ENCODE assay signal across 39 cellular contexts in the genomic region with DNA sequence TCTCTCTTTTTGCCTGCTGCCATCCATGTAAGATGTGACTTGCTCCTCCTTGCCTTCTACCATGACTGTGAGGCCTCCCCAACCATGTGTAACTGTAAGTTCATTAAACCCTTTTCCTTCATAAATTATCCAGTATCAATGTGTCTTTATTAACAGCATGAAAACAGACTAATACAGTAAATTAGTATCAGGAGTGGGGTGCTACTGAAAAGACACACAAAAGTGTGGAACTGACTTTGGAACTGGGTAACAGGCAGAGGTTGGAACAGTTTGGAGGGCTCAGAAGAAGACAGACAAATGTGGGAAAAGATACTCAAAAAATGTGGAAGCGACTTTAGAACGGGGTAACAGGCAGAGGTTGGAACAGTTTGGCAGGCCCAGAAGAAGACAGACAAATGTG.
"Had no signal": no experiment of that assay in that cellular context is flagged by ENCODE, and none has a peak within 500 bp of the region (broad histone marks: within the 10 kb centered on the region; RNA-seq: fewer than 3 reads in every experiment).

No MANE protein-coding gene starts in this region.

- H3K36me3 ChIP-seq: adrenal gland, ascending aorta, brain microvascular endothelial cell, breast epithelium, cardiac muscle cell had no signal

- H3K4me3 Mint-ChIP-seq: activated naive CD4-positive, alpha-beta T cell treated with anti-CD3 and anti-CD28 coated beads for 36 hours; activated naive CD4-positive, alpha-beta T cell treated with anti-CD3 and anti-CD28 coated beads, Interleukin-2, amount 10 ng/mL, durations not matched to agents 7 days and 5 days; activated naive CD4-positive, alpha-beta T cell treated with anti-CD3 and anti-CD28 coated beads, Interleukin-2, amount 50 U/mL, for 24 hours; activated naive CD8-positive, alpha-beta T cell; activated naive CD8-positive, alpha-beta T cell treated with anti-CD3 and anti-CD28 coated beads for 36 hours; activated naive CD8-positive, alpha-beta T cell treated with anti-CD3 and anti-CD28 coated beads, Interleukin-2, amount 10 ng/mL, durations not matched to agents 7 days and 5 days; activated naive CD8-positive, alpha-beta T cell treated with anti-CD3 and anti-CD28 coated beads, Interleukin-2, amount 50 U/mL, for 24 hours; activated T-cell treated with anti-CD3 and anti-CD28 coated beads, Interleukin-2, amount 50 U/mL, for 24 hours; activated T-cell treated with anti-CD3 and anti-CD28 coated beads, Interleukin-2, amount 50 U/mL, for 4 hours; activated T-cell treated with anti-CD3 and anti-CD28 coated beads, Interleukin-2, amount 50 U/mL, for 72 hours; activated T-helper 1 cell treated with anti-CD3 and anti-CD28 coated beads, Interleukin-12 subunit alpha, Interleukin-12 subunit beta, Interleukin-2, Interleukin-4 antibody, amounts not matched to agents 30 ng/mL and 10 ng/mL and 1 ng/mL, durations not matched to agents 14 hours and 24 hours and 36 hours; activated T-helper 17 cell treated with anti-CD3 and anti-CD28 coated beads, Interleukin-2, amount 50 U/mL, for 72 hours; brain; central memory CD8-positive, alpha-beta T cell had no signal

- H3K27ac Mint-ChIP-seq: activated naive CD4-positive, alpha-beta T cell treated with anti-CD3 and anti-CD28 coated beads for 36 hours; activated naive CD4-positive, alpha-beta T cell treated with anti-CD3 and anti-CD28 coated beads, Interleukin-2, amount 10 ng/mL, durations not matched to agents 7 days and 5 days; activated naive CD4-positive, alpha-beta T cell treated with anti-CD3 and anti-CD28 coated beads, Interleukin-2, amount 50 U/mL, for 24 hours; activated naive CD4-positive, alpha-beta T cell treated with anti-CD3 and anti-CD28 coated beads, Interleukin-2, amount 50 U/mL, for 72 hours; activated naive CD8-positive, alpha-beta T cell; activated naive CD8-positive, alpha-beta T cell treated with anti-CD3 and anti-CD28 coated beads for 36 hours; activated naive CD8-positive, alpha-beta T cell treated with anti-CD3 and anti-CD28 coated beads, Interleukin-2, amount 10 ng/mL, durations not matched to agents 7 days and 5 days; activated naive CD8-positive, alpha-beta T cell treated with anti-CD3 and anti-CD28 coated beads, Interleukin-2, amount 50 U/mL, for 24 hours; activated T-cell treated with anti-CD3 and anti-CD28 coated beads, Interleukin-2, amount 50 U/mL, for 24 hours; activated T-cell treated with anti-CD3 and anti-CD28 coated beads, Interleukin-2, amount 50 U/mL, for 72 hours; activated T-helper 1 cell treated with anti-CD3 and anti-CD28 coated beads, Interleukin-12 subunit alpha, Interleukin-12 subunit beta, Interleukin-2, Interleukin-4 antibody, amounts not matched to agents 30 ng/mL and 10 ng/mL and 1 ng/mL, durations not matched to agents 14 hours and 24 hours and 36 hours; activated T-helper 17 cell treated with anti-CD3 and anti-CD28 coated beads, Interleukin-2, amount 50 U/mL, for 72 hours; activated T-helper 2 cell treated with anti-CD3 and anti-CD28 coated beads, Interferon-gamma antibody, Interleukin-2, Interleukin-4, amounts not matched to agents 10 μg/mL and 5 μg/mL and 100 μg/mL, durations not matched to agents 14 hours and 24 hours and 36 hours; brain had no signal

- H3K27me3 ChIP-seq: adrenal gland, ascending aorta, body of pancreas, brain microvascular endothelial cell, breast epithelium, cardiac muscle cell had no signal

- H3K27ac ChIP-seq: adrenal gland, ascending aorta, body of pancreas, brain microvascular endothelial cell, breast epithelium, cardiac muscle cell had no signal

- FAIRE-seq: astrocyte, bronchial epithelial cell had no signal

- H3K36me3 Mint-ChIP-seq: activated naive CD4-positive, alpha-beta T cell treated with anti-CD3 and anti-CD28 coated beads, Interleukin-2, amount 10 ng/mL, durations not matched to agents 7 days and 5 days; activated naive CD4-positive, alpha-beta T cell treated with anti-CD3 and anti-CD28 coated beads, Interleukin-2, amount 50 U/mL, for 24 hours; activated naive CD8-positive, alpha-beta T cell; activated naive CD8-positive, alpha-beta T cell treated with anti-CD3 and anti-CD28 coated beads for 36 hours; activated naive CD8-positive, alpha-beta T cell treated with anti-CD3 and anti-CD28 coated beads, Interleukin-2, amount 10 ng/mL, durations not matched to agents 7 days and 5 days; brain had no signal

- H3K4me3 ChIP-seq: adrenal gland, ascending aorta, body of pancreas, breast epithelium, cardiac muscle cell had no signal

- DNase-seq: activated effector memory CD4-positive, alpha-beta T cell treated with anti-CD3 and anti-CD28 coated beads, Interleukin-2, amount 50 U/mL, for 16 hours; activated effector memory CD4-positive, alpha-beta T cell treated with Interleukin-2 at 50 U/mL for 16 hours; activated gamma-delta T cell; activated gamma-delta T cell treated with Interleukin-2 at 50 U/mL for 16 hours; activated naive CD4-positive, alpha-beta T cell; activated naive CD4-positive, alpha-beta T cell treated with anti-CD3 and anti-CD28 coated beads for 36 hours; activated naive CD4-positive, alpha-beta T cell treated with anti-CD3 and anti-CD28 coated beads, Interleukin-2, amount 10 ng/mL, durations not matched to agents 7 days and 5 days; activated naive CD4-positive, alpha-beta T cell treated with anti-CD3 and anti-CD28 coated beads, Interleukin-2, amount 50 U/mL, for 16 hours; activated naive CD4-positive, alpha-beta T cell treated with Interleukin-2 at 50 U/mL for 16 hours; activated naive CD8-positive, alpha-beta T cell treated with anti-CD3 and anti-CD28 coated beads for 36 hours; activated naive CD8-positive, alpha-beta T cell treated with anti-CD3 and anti-CD28 coated beads, Interleukin-2, amount 10 ng/mL, durations not matched to agents 7 days and 5 days; activated naive CD8-positive, alpha-beta T cell treated with anti-CD3 and anti-CD28 coated beads, Interleukin-2, amount 50 U/mL, for 24 hours; activated T-cell treated with anti-CD3 and anti-CD28 coated beads, Interleukin-2, amount 50 U/mL, for 24 hours; activated T-cell treated with anti-CD3 and anti-CD28 coated beads, Interleukin-2, amount 50 U/mL, for 4 hours; activated T-cell treated with anti-CD3 and anti-CD28 coated beads, Interleukin-2, amount 50 U/mL, for 48 hours; activated T-cell treated with anti-CD3 and anti-CD28 coated beads, Interleukin-2, amount 50 U/mL, for 72 hours; adrenal gland; amniotic stem cell; amygdala; anterior cingulate cortex; aorta; body of pancreas; brain microvascular endothelial cell; caudate nucleus; central memory CD4-positive, alpha-beta T cell; cerebellar nuclear complex had no signal

- H3K27me3 Mint-ChIP-seq: activated naive CD4-positive, alpha-beta T cell treated with anti-CD3 and anti-CD28 coated beads, Interleukin-2, amount 10 ng/mL, durations not matched to agents 7 days and 5 days; activated naive CD4-positive, alpha-beta T cell treated with anti-CD3 and anti-CD28 coated beads, Interleukin-2, amount 50 U/mL, for 24 hours; activated naive CD8-positive, alpha-beta T cell; activated naive CD8-positive, alpha-beta T cell treated with anti-CD3 and anti-CD28 coated beads for 36 hours; activated naive CD8-positive, alpha-beta T cell treated with anti-CD3 and anti-CD28 coated beads, Interleukin-2, amount 10 ng/mL, durations not matched to agents 7 days and 5 days; activated naive CD8-positive, alpha-beta T cell treated with anti-CD3 and anti-CD28 coated beads, Interleukin-2, amount 50 U/mL, for 24 hours; activated T-cell treated with anti-CD3 and anti-CD28 coated beads, Interleukin-2, amount 50 U/mL, for 24 hours; activated T-helper 17 cell treated with anti-CD3 and anti-CD28 coated beads, Interleukin-2, amount 50 U/mL, for 72 hours; brain; central memory CD8-positive, alpha-beta T cell had no signal

- H3K4me1 ChIP-seq: adrenal gland, ascending aorta, body of pancreas, breast epithelium had no signal

- ATAC-seq: activated naive CD4-positive, alpha-beta T cell treated with anti-CD3 and anti-CD28 coated beads, Interleukin-2, amount 50 U/mL, for 72 hours; activated naive CD8-positive, alpha-beta T cell treated with anti-CD3 and anti-CD28 coated beads, Interleukin-2, amount 50 U/mL, for 24 hours; activated T-cell treated with anti-CD3 and anti-CD28 coated beads, Interleukin-2, amount 50 U/mL, for 4 hours; activated T-cell treated with anti-CD3 and anti-CD28 coated beads, Interleukin-2, amount 50 U/mL, for 72 hours; activated T-helper 17 cell treated with anti-CD3 and anti-CD28 coated beads, Interleukin-2, amount 50 U/mL, for 72 hours; body of pancreas had no signal

- H3K4me1 Mint-ChIP-seq: activated naive CD4-positive, alpha-beta T cell treated with anti-CD3 and anti-CD28 coated beads, Interleukin-2, amount 10 ng/mL, durations not matched to agents 7 days and 5 days; activated naive CD4-positive, alpha-beta T cell treated with anti-CD3 and anti-CD28 coated beads, Interleukin-2, amount 50 U/mL, for 24 hours; activated naive CD8-positive, alpha-beta T cell treated with anti-CD3 and anti-CD28 coated beads for 36 hours; activated naive CD8-positive, alpha-beta T cell treated with anti-CD3 and anti-CD28 coated beads, Interleukin-2, amount 10 ng/mL, durations not matched to agents 7 days and 5 days; activated naive CD8-positive, alpha-beta T cell treated with anti-CD3 and anti-CD28 coated beads, Interleukin-2, amount 50 U/mL, for 24 hours; activated T-helper 17 cell treated with anti-CD3 and anti-CD28 coated beads, Interleukin-2, amount 50 U/mL, for 72 hours; brain; central memory CD8-positive, alpha-beta T cell had no signal
